In genomic region chr6:33663028-33663427, GRCh38 we compare ENCODE assay signal across 31 cellular contexts.
"Had no signal": no experiment of that assay in that cellular context is flagged by ENCODE, and none has a peak within 500 bp of the region (broad histone marks: within the 10 kb centered on the region; RNA-seq: fewer than 3 reads in every experiment).

No MANE protein-coding gene starts in this region.

- H3K27ac Mint-ChIP-seq: activated CD4-positive, alpha-beta memory T cell treated with anti-CD3 and anti-CD28 coated beads for 36 hours; activated CD4-positive, alpha-beta T cell treated with anti-CD3 and anti-CD28 coated beads, Interleukin-2, amount 10 ng/mL, durations not matched to agents 7 days and 5 days; activated naive CD8-positive, alpha-beta T cell; activated T-cell treated with anti-CD3 and anti-CD28 coated beads, Interleukin-2, amount 50 U/mL, for 72 hours; activated T-helper 2 cell treated with anti-CD3 and anti-CD28 coated beads, Interferon-gamma antibody, Interleukin-2, Interleukin-4, amounts not matched to agents 10 μg/mL and 5 μg/mL and 100 μg/mL, durations not matched to agents 14 hours and 24 hours and 36 hours; brain had no signal

- ATAC-seq: activated T-cell treated with anti-CD3 and anti-CD28 coated beads, Interleukin-2, amount 50 U/mL, for 72 hours; Panc1 had no signal

- H3K9me3 ChIP-seq: SJCRH30, SK-N-SH had no signal

- H3K9me3 Mint-ChIP-seq: activated CD4-positive, alpha-beta memory T cell treated with anti-CD3 and anti-CD28 coated beads for 36 hours; activated CD4-positive, alpha-beta T cell treated with anti-CD3 and anti-CD28 coated beads, Interleukin-2, amount 10 ng/mL, durations not matched to agents 7 days and 5 days; activated T-cell treated with anti-CD3 and anti-CD28 coated beads, Interleukin-2, amount 50 U/mL, for 72 hours; activated T-helper 2 cell treated with anti-CD3 and anti-CD28 coated beads, Interferon-gamma antibody, Interleukin-2, Interleukin-4, amounts not matched to agents 10 μg/mL and 5 μg/mL and 100 μg/mL, durations not matched to agents 14 hours and 24 hours and 36 hours; brain had no signal

- H3K27me3 Mint-ChIP-seq: activated CD4-positive, alpha-beta memory T cell treated with anti-CD3 and anti-CD28 coated beads for 36 hours; activated CD4-positive, alpha-beta T cell treated with anti-CD3 and anti-CD28 coated beads, Interleukin-2, amount 10 ng/mL, durations not matched to agents 7 days and 5 days; activated naive CD8-positive, alpha-beta T cell had no signal

- H3K36me3 ChIP-seq: cardiac muscle cell, SJCRH30 had no signal

- H3K27ac ChIP-seq: cardiac muscle cell, KMS-11, SJCRH30, VCaP had no signal

- FAIRE-seq: astrocyte had no signal

- H3K4me3 ChIP-seq: cardiac muscle cell, SJCRH30 had no signal

- H3K27me3 ChIP-seq: cardiac muscle cell, SJCRH30 had no signal

- DNase-seq: activated CD4-positive, alpha-beta memory T cell treated with anti-CD3 and anti-CD28 coated beads for 36 hours; activated CD4-positive, alpha-beta T cell treated with anti-CD3 and anti-CD28 coated beads, Interleukin-2, amount 10 ng/mL, durations not matched to agents 7 days and 5 days; activated CD4-positive, CD25-positive, alpha-beta regulatory T cell; activated CD8-positive, alpha-beta memory T cell treated with anti-CD3 and anti-CD28 coated beads for 24 hours; activated gamma-delta T cell treated with Interleukin-2 at 50 U/mL for 16 hours; activated T-cell treated with anti-CD3 and anti-CD28 coated beads, Interleukin-2, amount 50 U/mL, for 72 hours; amygdala; cerebellar nuclear complex; MV-4-11; NCI-H1105; NCI-H1436; NCI-H1694 treated with DMSO at 0.1 percent for 48 hours; NCI-H2029 treated with DMSO at 0.1 percent for 48 hours; NCI-H345; NCI-H510A treated with DMSO at 0.1 percent for 48 hours; NCI-H69; NK-92 treated with Interleukin-12 subunit alpha and Interleukin-12 subunit beta, amount 100 ng/mL, for 24 hours; OCI-M1; Right ventricle myocardium superior; RPMI8226; SJCRH30; SK-N-SH; T-helper 1 cell had no signal

- H3K4me3 Mint-ChIP-seq: activated CD4-positive, alpha-beta memory T cell treated with anti-CD3 and anti-CD28 coated beads for 36 hours; activated CD4-positive, alpha-beta T cell treated with anti-CD3 and anti-CD28 coated beads, Interleukin-2, amount 10 ng/mL, durations not matched to agents 7 days and 5 days; activated naive CD8-positive, alpha-beta T cell; activated T-cell treated with anti-CD3 and anti-CD28 coated beads, Interleukin-2, amount 50 U/mL, for 72 hours; brain had no signal

- H3K4me1 Mint-ChIP-seq: brain had no signal

- H3K36me3 Mint-ChIP-seq: activated naive CD8-positive, alpha-beta T cell; brain had no signal

- H3K4me1 ChIP-seq: SJCRH30 had no signal
